ENCODE assay signal across 25 cellular contexts in the genomic region with DNA sequence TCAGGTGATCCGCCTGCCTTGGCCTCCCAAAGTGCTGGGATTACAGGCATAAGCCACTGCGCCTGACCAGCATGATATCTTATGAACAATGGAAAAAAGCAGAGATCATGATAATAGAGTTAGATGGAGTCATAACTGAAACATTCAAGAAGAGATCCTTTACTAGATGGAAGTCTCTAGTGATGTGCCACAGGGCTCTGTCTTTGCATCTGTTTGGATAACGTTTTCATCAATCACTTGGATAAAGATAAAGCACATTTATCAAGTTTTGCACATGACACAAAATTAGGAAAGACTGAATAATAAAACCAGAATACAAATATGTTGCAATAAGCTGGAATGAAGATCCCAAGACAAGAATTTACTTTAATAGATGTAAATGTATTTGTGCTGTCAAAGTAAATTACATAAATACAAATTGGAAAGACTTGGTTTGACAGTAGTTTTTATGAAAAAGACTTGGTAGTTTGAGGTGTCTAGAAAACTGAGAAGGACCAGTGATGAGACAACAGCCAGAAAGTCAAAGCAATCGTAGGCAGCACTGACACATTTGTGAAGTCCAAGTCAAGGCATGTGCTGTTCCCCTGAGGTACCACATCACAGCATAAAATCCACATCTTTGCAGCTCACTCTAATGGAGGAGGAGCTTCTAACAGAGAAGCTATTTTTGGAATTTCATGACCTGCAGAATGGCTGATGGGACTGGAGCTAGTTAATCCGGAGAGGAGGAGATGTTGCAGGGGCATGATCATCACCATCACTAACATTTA. TPM values are rescaled to one million over a fixed set of nuclear protein-coding genes. Genes with fewer than 3 reads are reported as not detected.
DNase-seq lines count a peak whose midpoint lies in the region; ATAC-seq and TF ChIP-seq lines count a peak whose summit lies in the region.
"Had no signal": no experiment of that assay in that cellular context is flagged by ENCODE, and none has a peak within 500 bp of the region (broad histone marks: within the 10 kb centered on the region; RNA-seq: fewer than 3 reads in every experiment).

No MANE protein-coding gene starts in this region.

- peak overlapping the region; percentile 26 for H3K27ac Mint-ChIP-seq in type B pancreatic cell
- H3K27ac Mint-ChIP-seq: CD4-positive, alpha-beta T cell had no signal

- H3K4me3 ChIP-seq in Panc1 (ENCODE audit: low read depth in 2 of 2, low read length in 2 of 2) (no peak overlapping the region), mesenchymal stem cell (ENCODE audit: insufficient read depth in 1 of 2, low read depth in 1 of 2, low read length in 2 of 2) (no peak overlapping the region)
- H3K4me3 ChIP-seq: BLaER1, GM23248 had no signal

- H3K4me3 Mint-ChIP-seq in type B pancreatic cell: no peak overlapping the region
- H3K4me3 Mint-ChIP-seq: CD4-positive, alpha-beta T cell; H9 had no signal

- BruUV-seq in Panc1 (replicated peaks; lab: Mats Ljungman, UMichigan): no TSS peak

- H3K23ac ChIP-seq in mesenchymal stem cell (ENCODE audit: low read length in 2 of 2): no peak overlapping the region

- no peak overlapping the region for H2BK15ac ChIP-seq in mesenchymal stem cell (ENCODE audit: low read depth, poor library complexity, severe bottlenecking)

- H2BK5ac ChIP-seq in mesenchymal stem cell (ENCODE audit: low read depth, low read length, poor library complexity, severe bottlenecking): no peak overlapping the region

- H3K27ac ChIP-seq in Panc1 (ENCODE audit: low read length): peak overlapping the region; percentile 54; the same call in 1 of the 2 replicates
- no peak overlapping the region for H3K27ac ChIP-seq in mesenchymal stem cell (ENCODE audit: low read length, poor library complexity, severe bottlenecking)
- H3K27ac ChIP-seq: BLaER1, GM23248, HL-60 had no signal

- POLR2A ChIA-PET in Panc1 (lab: Charles Lee): no interaction called here

- peaks cover 18% of the 10 kb centered on the region for H3K4me1 Mint-ChIP-seq in type B pancreatic cell (ENCODE audit: unreplicated experiment)

- H2BK120ac ChIP-seq in mesenchymal stem cell (ENCODE audit: low read depth, low read length): no peak overlapping the region

- H3K9ac ChIP-seq in mesenchymal stem cell (ENCODE audit: low read length): peak overlapping the region; percentile 0
- H3K9ac ChIP-seq: BLaER1, GM23248 had no signal

- H4K91ac ChIP-seq in mesenchymal stem cell (ENCODE audit: low read length): no peak overlapping the region

- no peaks in the 10 kb centered on the region for H3K79me1 ChIP-seq in mesenchymal stem cell (replicated peaks; ENCODE audit: low read length, poor library complexity, severe bottlenecking)

- no peaks in the 10 kb centered on the region for H3K27me3 ChIP-seq in Panc1 (ENCODE audit: control insufficient read depth, insufficient read depth, low read length)
- H3K27me3 ChIP-seq in mesenchymal stem cell (ENCODE audit: control insufficient read depth in 1 of 2, insufficient read depth in 1 of 2, low read length in 2 of 2): no peaks in the 10 kb centered on the region
- H3K27me3 ChIP-seq: BLaER1 had no signal

- no peak overlapping the region for H3K14ac ChIP-seq in mesenchymal stem cell (ENCODE audit: low read length in 2 of 2)

- peak; percentile 25 for DNase-seq in EH (ENCODE audit: low read depth)
- no peak for DNase-seq in Panc1 (ENCODE audit: low read depth, low spot score)
- no peak for DNase-seq in mesenchymal stem cell
- DNase-seq in type B pancreatic cell (ENCODE audit: extremely low spot score, unreplicated experiment): no peak
- no peak for DNase-seq in superior temporal gyrus (ENCODE audit: extremely low spot score)
- DNase-seq in LoVo (ENCODE audit: low spot score): no peak
- no peak for DNase-seq in SKM-1 treated with dmso at 0.1 percent for 144 hours (lab: John Stamatoyannopoulos, UW; ENCODE audit: unreplicated experiment)
- DNase-seq: CD4-positive, alpha-beta T cell; COR-L47; DMS 273 treated with DMSO at 0.1 percent for 48 hours; DND-41; GM23248; H9; KG1; NCI-H1105; NCI-H146; NCI-H2029 treated with DMSO at 0.1 percent for 48 hours; NCI-H226; NCI-H510A treated with DMSO at 0.1 percent for 48 hours; NCI-H748 treated with DMSO at 0.1 percent for 48 hours had no signal

- 96% methylated on average over 3 of the region's 5 CpGs for WGBS in mesenchymal stem cell

- H3K9me3 Mint-ChIP-seq in type B pancreatic cell: no peaks in the 10 kb centered on the region
- H3K9me3 Mint-ChIP-seq: CD4-positive, alpha-beta T cell had no signal

- H3K4me2 ChIP-seq in mesenchymal stem cell (ENCODE audit: low read length, poor library complexity, severe bottlenecking): no peak overlapping the region
- H3K4me2 ChIP-seq: BLaER1 had no signal

- 0 out of 2 replicates have a peak, but pooled peaks have one; percentile 9 for ATAC-seq in Panc1

- CTCF ChIA-PET in Panc1 (lab: Charles Lee): no interaction called here

- intact Hi-C loops in Panc1 (cut with micrococcal nuclease; ENCODE audit: unreplicated experiment): loop anchor here (5.0 kb wide), 2 partner anchors 62 to 292 kb away; no protein-coding TSS in a partner anchor

- no peak overlapping the region for H2AK5ac ChIP-seq in mesenchymal stem cell (ENCODE audit: low read length, severe bottlenecking)

- H3K18ac ChIP-seq in mesenchymal stem cell (ENCODE audit: low read depth in 1 of 2, low read length in 2 of 2): no peak overlapping the region

- no peaks in the 10 kb centered on the region for H3K9me3 ChIP-seq in Panc1 (ENCODE audit: control insufficient read depth, insufficient read depth, low read depth, low read length)
- no peaks in the 10 kb centered on the region for H3K9me3 ChIP-seq in mesenchymal stem cell (ENCODE audit: control insufficient read depth, low read length)
- H3K9me3 ChIP-seq: BLaER1 had no signal

- H3K27me3 Mint-ChIP-seq in type B pancreatic cell: peaks cover 3% of the 10 kb centered on the region

- H3K4me1 ChIP-seq in Panc1 (ENCODE audit: control insufficient read depth, insufficient read depth, low read length): peaks cover 66% of the 10 kb centered on the region
- H3K4me1 ChIP-seq in mesenchymal stem cell (ENCODE audit: control insufficient read depth, insufficient read depth, low read depth, low read length): no peaks in the 10 kb centered on the region

- H2AFZ ChIP-seq in mesenchymal stem cell (ENCODE audit: low read depth, low read length): no peak overlapping the region
- H2AFZ ChIP-seq: GM23248 had no signal

- no peaks in the 10 kb centered on the region; the same call in 1 of the 2 replicates for H3K36me3 ChIP-seq in Panc1 (ENCODE audit: control insufficient read depth, insufficient read depth, low read length)
- H3K36me3 ChIP-seq in mesenchymal stem cell (ENCODE audit: control insufficient read depth in 1 of 2, insufficient read depth in 2 of 2, low read depth in 1 of 2, low read length in 2 of 2): peaks cover 0 to 2% of the 10 kb centered on the region in 2 experiments
- H3K36me3 ChIP-seq: BLaER1 had no signal

- TF ChIP-seq CTCF in Panc1 (IDR thresholded peaks at IDR 0.05) (no peak), type B pancreatic cell (conservative IDR thresholded peaks at IDR 0.05) (no peak)

- no peak overlapping the region for H4K8ac ChIP-seq in mesenchymal stem cell (ENCODE audit: low read length)

- H2BK12ac ChIP-seq in mesenchymal stem cell (ENCODE audit: low read length in 2 of 2): no peak overlapping the region

- H3K36me3 Mint-ChIP-seq in type B pancreatic cell: peaks cover 14% of the 10 kb centered on the region

- H3K4ac ChIP-seq in mesenchymal stem cell (ENCODE audit: low read depth in 1 of 2, low read length in 2 of 2): no peak overlapping the region

- in situ Hi-C loops in Panc1 (cut with HindIII; ENCODE audit: low pct_unique_long_range_greater_than_20kb, low sequenced_read_pairs): no loop called here

RNA-seq across cellular contexts. Expression of a gene that starts 28.5 kb away (rescaled TPM):
- total RNA-seq in Panc1 (2021; ENCODE audit: unreplicated experiment) (648 TPM), type B pancreatic cell (ENCODE audit: low replicate concordance) (152 and 1,119 TPM in 2 replicates)
- polyA plus RNA-seq in Panc1 (2012; ENCODE audit: insufficient read length): 548 TPM
- 18.3 TPM for polyA plus RNA-seq in mesenchymal stem cell (2013, experiment 1 of 2)
- polyA plus RNA-seq in mesenchymal stem cell (2013, experiment 2 of 2): 18.0 TPM

RNA-seq across cellular contexts. Expression of a gene that starts 32.1 kb away (rescaled TPM):
- total RNA-seq in Panc1 (2021; ENCODE audit: unreplicated experiment) (not detected), type B pancreatic cell (ENCODE audit: low replicate concordance) (5.5 TPM in 1 of 2 replicates, not detected in the other)
- polyA plus RNA-seq in Panc1 (2012; ENCODE audit: insufficient read length): 0.50 TPM
- not detected for polyA plus RNA-seq in mesenchymal stem cell (2013, experiment 1 of 2)
- not detected for polyA plus RNA-seq in mesenchymal stem cell (2013, experiment 2 of 2)
- total RNA-seq: CD4-positive, alpha-beta T cell; G401; GM23248; H9; HT1080; SK-MEL-5 had no signal
- polyA plus RNA-seq: GM23248 had no signal
